In genomic region chr10:98460837-98461499, GRCh38 we compare ENCODE assay signal across 9 cellular contexts. TPM values are rescaled to one million over a fixed set of nuclear protein-coding genes. Genes with fewer than 3 reads are reported as not detected.
A peak's percentile ranks its signal among the peaks of the same experiment; 100 is the strongest.
DNase-seq lines count a peak whose midpoint lies in the region; ATAC-seq and TF ChIP-seq lines count a peak whose summit lies in the region.
"Had no signal": no experiment of that assay in that cellular context is flagged by ENCODE, and none has a peak within 500 bp of the region (broad histone marks: within the 10 kb centered on the region; RNA-seq: fewer than 3 reads in every experiment).

No MANE protein-coding gene starts in this region.

- ATAC-seq in activated naive CD8-positive, alpha-beta T cell treated with anti-CD3 and anti-CD28 coated beads, Interleukin-2, amount 50 U/mL, for 24 hours: peak; percentile 34
- ATAC-seq in HG02798 (IDR thresholded peaks at IDR 0.05; ENCODE audit: poor library complexity, unreplicated experiment) (no peak), T-helper 17 cell (no peak)

- no peaks in the 10 kb centered on the region for H3K36me3 Mint-ChIP-seq in activated naive CD8-positive, alpha-beta T cell treated with anti-CD3 and anti-CD28 coated beads, Interleukin-2, amount 50 U/mL, for 24 hours (ENCODE audit: low read depth)
- H3K36me3 Mint-ChIP-seq in activated naive CD8-positive, alpha-beta T cell treated with anti-CD3 and anti-CD28 coated beads for 36 hours: no peaks in the 10 kb centered on the region
- H3K36me3 Mint-ChIP-seq in T-helper 17 cell (ENCODE audit: low read depth): peaks cover 10% of the 10 kb centered on the region
- H3K36me3 Mint-ChIP-seq: CD4-positive, CD25-positive, alpha-beta regulatory T cell had no signal

- intact Hi-C loops in uterus (cut with DNase I; ENCODE audit: low total_unique reads): no loop called here

- H3K9me3 ChIP-seq in uterus: no peaks in the 10 kb centered on the region
- H3K9me3 ChIP-seq in T-helper 17 cell (ENCODE audit: control insufficient read depth, low read length, poor library complexity, severe bottlenecking): no peaks in the 10 kb centered on the region

- H3K4me1 Mint-ChIP-seq in activated naive CD8-positive, alpha-beta T cell treated with anti-CD3 and anti-CD28 coated beads, Interleukin-2, amount 50 U/mL, for 24 hours: peaks cover 2% of the 10 kb centered on the region
- H3K4me1 Mint-ChIP-seq in activated naive CD8-positive, alpha-beta T cell treated with anti-CD3 and anti-CD28 coated beads for 36 hours: no peaks in the 10 kb centered on the region
- peaks cover 4% of the 10 kb centered on the region for H3K4me1 Mint-ChIP-seq in T-helper 17 cell
- H3K4me1 Mint-ChIP-seq: CD4-positive, CD25-positive, alpha-beta regulatory T cell had no signal

- in situ Hi-C loops in astrocyte of the spinal cord (cut with HindIII; ENCODE audit: low sequenced_read_pairs): no loop called here

- TF ChIP-seq POLR2A in uterus (IDR thresholded peaks at IDR 0.05): no peak

- peaks cover 20% of the 10 kb centered on the region for H3K27me3 Mint-ChIP-seq in activated naive CD8-positive, alpha-beta T cell treated with anti-CD3 and anti-CD28 coated beads, Interleukin-2, amount 50 U/mL, for 24 hours
- peaks cover 27% of the 10 kb centered on the region for H3K27me3 Mint-ChIP-seq in activated naive CD8-positive, alpha-beta T cell treated with anti-CD3 and anti-CD28 coated beads for 36 hours
- peaks cover 59% of the 10 kb centered on the region for H3K27me3 Mint-ChIP-seq in T-helper 17 cell

- peak overlapping the region; percentile 3 to 67 for H3K27ac ChIP-seq in uterus

- no peaks in the 10 kb centered on the region for H3K4me1 ChIP-seq in uterus

- H3K27ac Mint-ChIP-seq in activated naive CD8-positive, alpha-beta T cell treated with anti-CD3 and anti-CD28 coated beads, Interleukin-2, amount 50 U/mL, for 24 hours: no peak overlapping the region
- H3K27ac Mint-ChIP-seq in activated naive CD8-positive, alpha-beta T cell treated with anti-CD3 and anti-CD28 coated beads for 36 hours: no peak overlapping the region
- H3K27ac Mint-ChIP-seq in T-helper 17 cell: no peak overlapping the region
- H3K27ac Mint-ChIP-seq: CD4-positive, CD25-positive, alpha-beta regulatory T cell had no signal

- TF ChIP-seq CTCF in astrocyte of the spinal cord (IDR thresholded peaks at IDR 0.05; ENCODE audit: low read depth, low read length) (no peak), uterus (IDR thresholded peaks at IDR 0.05) (no peak)

- no peaks in the 10 kb centered on the region for H3K36me3 ChIP-seq in uterus

- DNase-seq in activated naive CD8-positive, alpha-beta T cell treated with anti-CD3 and anti-CD28 coated beads, Interleukin-2, amount 50 U/mL, for 24 hours: no peak
- DNase-seq in activated naive CD8-positive, alpha-beta T cell treated with anti-CD3 and anti-CD28 coated beads for 36 hours: no peak
- DNase-seq in astrocyte of the spinal cord (ENCODE audit: low read depth, low spot score) (peak; percentile 88), kidney glomerular epithelial cell (lab: John Stamatoyannopoulos, UW) (peak; percentile 92), uterus (peak; percentile 56 to 68), C1 segment of cervical spinal cord (lab: John Stamatoyannopoulos, UW) (no peak), T-helper 17 cell (no peak)
- DNase-seq: CD4-positive, CD25-positive, alpha-beta regulatory T cell had no signal

- H3K4me3 ChIP-seq in astrocyte of the spinal cord (ENCODE audit: low read depth, low read length) (no peak overlapping the region), uterus (no peak overlapping the region)

- no peaks in the 10 kb centered on the region for H3K27me3 ChIP-seq in uterus

- no peak overlapping the region for H3K4me3 Mint-ChIP-seq in activated naive CD8-positive, alpha-beta T cell treated with anti-CD3 and anti-CD28 coated beads, Interleukin-2, amount 50 U/mL, for 24 hours
- no peak overlapping the region for H3K4me3 Mint-ChIP-seq in activated naive CD8-positive, alpha-beta T cell treated with anti-CD3 and anti-CD28 coated beads for 36 hours
- no peak overlapping the region for H3K4me3 Mint-ChIP-seq in T-helper 17 cell
- H3K4me3 Mint-ChIP-seq: CD4-positive, CD25-positive, alpha-beta regulatory T cell had no signal

- H3K9me3 Mint-ChIP-seq in activated naive CD8-positive, alpha-beta T cell treated with anti-CD3 and anti-CD28 coated beads, Interleukin-2, amount 50 U/mL, for 24 hours: no peaks in the 10 kb centered on the region
- H3K9me3 Mint-ChIP-seq in activated naive CD8-positive, alpha-beta T cell treated with anti-CD3 and anti-CD28 coated beads for 36 hours: no peaks in the 10 kb centered on the region
- H3K9me3 Mint-ChIP-seq: CD4-positive, CD25-positive, alpha-beta regulatory T cell had no signal

RNA-seq across cellular contexts. Expression of gene HPS1, which starts 14.2 kb away (rescaled TPM):
- total RNA-seq in activated naive CD8-positive, alpha-beta T cell treated with anti-CD3 and anti-CD28 coated beads for 36 hours: 10 to 100 TPM; 44.7 to 46.6 TPM
- total RNA-seq in uterus: 10 to 100 TPM; 16.1 to 60.1 (median 38.8) TPM
- 10 to 100 TPM; 76.5 to 79.3 TPM for total RNA-seq in T-helper 17 cell

RNA-seq across cellular contexts. Expression of gene PYROXD2, which starts 46.0 kb away (rescaled TPM):
- total RNA-seq in activated naive CD8-positive, alpha-beta T cell treated with anti-CD3 and anti-CD28 coated beads for 36 hours: 1 to 10 TPM; 2.8 to 3.9 TPM
- 10 to 100 TPM in 1 of 4 donors, 1 to 10 TPM in 3; 3.6 to 12.5 (median 7.5) TPM for total RNA-seq in uterus
- 10 to 100 TPM; 21.5 to 25.4 TPM for total RNA-seq in T-helper 17 cell

Comparison
In these comparisons a context has a peak if more than half of its experiments do, and no peak if none do; other contexts are left out.
1. DNase-seq: peak in astrocyte of the spinal cord (single experiment), kidney glomerular epithelial cell (single experiment) and uterus (2 of 2); none in activated naive CD8-positive, alpha-beta T cell treated with anti-CD3 and anti-CD28 coated beads, Interleukin-2, amount 50 U/mL, for 24 hours (single experiment), activated naive CD8-positive, alpha-beta T cell treated with anti-CD3 and anti-CD28 coated beads for 36 hours (single experiment), C1 segment of cervical spinal cord (0 of 14) and T-helper 17 cell (0 of 3).